Comparison of ENCODE assay signal across 30 cellular contexts in genomic region chr1:83115785-83116184, GRCh38.
"Had no signal": no experiment of that assay in that cellular context is flagged by ENCODE, and none has a peak within 500 bp of the region (broad histone marks: within the 10 kb centered on the region; RNA-seq: fewer than 3 reads in every experiment).

No MANE protein-coding gene starts in this region.

- H3K27ac Mint-ChIP-seq: dendritic cell treated with granulocyte-macrophage colony-stimulating factor and Interleukin-4, amounts not matched to agents 40 ng/mL and 50 ng/mL, for 4 days; effector memory CD8-positive, alpha-beta T cell; endodermal cell had no signal

- H3K4me3 ChIP-seq: colonic mucosa, coronary artery, dorsolateral prefrontal cortex, esophagus muscularis mucosa, esophagus squamous epithelium, gastrocnemius medialis, gastroesophageal sphincter, heart left ventricle, heart right ventricle, hepatocyte had no signal

- H2AFZ ChIP-seq: hepatocyte had no signal

- H3K27me3 Mint-ChIP-seq: dendritic cell treated with granulocyte-macrophage colony-stimulating factor and Interleukin-4, amounts not matched to agents 40 ng/mL and 50 ng/mL, for 4 days; effector memory CD8-positive, alpha-beta T cell had no signal

- H3K4me1 ChIP-seq: colonic mucosa, esophagus muscularis mucosa, esophagus squamous epithelium, foreskin keratinocyte, gastrocnemius medialis, gastroesophageal sphincter, heart left ventricle, heart right ventricle had no signal

- H3K36me3 ChIP-seq: colonic mucosa, esophagus muscularis mucosa, esophagus squamous epithelium, gastrocnemius medialis, gastroesophageal sphincter, heart left ventricle, heart right ventricle had no signal

- H3K4me2 ChIP-seq: hepatocyte had no signal

- H3K27me3 ChIP-seq: colonic mucosa, dorsolateral prefrontal cortex, esophagus muscularis mucosa, esophagus squamous epithelium, foreskin keratinocyte, gastrocnemius medialis, gastroesophageal sphincter, heart left ventricle, heart right ventricle, hepatocyte had no signal

- DNase-seq: colonic mucosa; cortex of kidney; dermis blood vessel endothelial cell; dorsolateral prefrontal cortex; effector CD4-positive, alpha-beta T cell; effector CD8-positive, alpha-beta T cell; effector memory CD4-positive, alpha-beta T cell; effector memory CD8-positive, alpha-beta T cell; endodermal cell; erythroblast; esophagus squamous epithelium; foreskin fibroblast; foreskin keratinocyte; foreskin melanocyte; gastrocnemius medialis; glutamatergic neuron; head of caudate nucleus; heart left ventricle; heart right ventricle had no signal

- H3K9me3 ChIP-seq: colonic mucosa, esophagus muscularis mucosa, esophagus squamous epithelium, gastrocnemius medialis, gastroesophageal sphincter, heart left ventricle, heart right ventricle had no signal

- FAIRE-seq: colon, endometrium, endothelial cell of umbilical vein, frontal cortex had no signal

- H3K4me3 Mint-ChIP-seq: dendritic cell treated with granulocyte-macrophage colony-stimulating factor and Interleukin-4, amounts not matched to agents 40 ng/mL and 50 ng/mL, for 4 days; effector memory CD8-positive, alpha-beta T cell; endodermal cell had no signal

- ATAC-seq: effector memory CD8-positive, alpha-beta T cell; esophagus mucosa; foreskin keratinocyte; gastrocnemius medialis; gastroesophageal sphincter; heart left ventricle; heart right ventricle had no signal

- H3K27ac ChIP-seq: colonic mucosa, coronary artery, dorsolateral prefrontal cortex, epithelial cell of prostate, esophagus muscularis mucosa, esophagus squamous epithelium, foreskin keratinocyte, gastrocnemius medialis, gastroesophageal sphincter, heart left ventricle, heart right ventricle, hepatocyte had no signal

- H3K79me2 ChIP-seq: hepatocyte had no signal
